1 cellular context compared by ENCODE assay signal in the genomic region with DNA sequence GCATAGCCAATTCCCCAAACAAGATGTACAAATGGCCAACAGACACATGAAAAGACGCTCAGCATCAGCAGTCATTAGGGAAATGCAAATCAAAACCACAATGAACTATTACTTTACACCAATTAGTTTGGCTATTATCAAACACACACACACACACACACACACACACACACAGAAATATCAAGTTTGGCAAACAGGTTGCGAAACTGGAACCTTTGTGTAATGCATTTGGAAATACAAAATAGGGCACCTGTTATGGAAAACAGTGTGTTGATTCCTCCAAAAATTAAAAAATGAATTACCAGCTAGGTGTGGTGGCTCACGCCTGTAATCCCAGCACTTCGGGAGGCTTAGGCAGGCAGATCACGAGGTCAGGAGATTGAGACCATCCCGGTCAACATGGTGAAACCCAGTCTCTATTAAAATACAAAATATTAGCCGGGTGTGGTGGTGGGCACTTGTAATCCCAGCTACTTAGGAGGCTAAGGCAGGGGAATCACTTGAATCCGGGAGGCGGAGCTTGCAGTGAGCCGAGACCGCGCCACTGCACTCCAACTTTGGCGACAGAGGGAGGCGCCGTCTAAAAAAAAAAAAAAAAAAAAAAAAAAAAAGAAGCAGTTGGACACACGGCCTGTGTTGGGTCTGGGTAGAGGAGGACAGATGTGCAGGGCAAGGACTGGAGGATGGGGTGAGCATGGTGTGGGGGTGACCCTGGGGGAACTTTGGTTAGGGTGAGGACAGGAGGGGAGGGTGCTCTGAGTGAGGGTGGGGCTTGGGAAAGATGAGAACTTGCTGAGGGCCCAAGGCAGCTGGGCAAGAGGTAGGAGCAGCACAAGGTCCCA.
TF ChIP-seq lines count a peak whose summit lies in the region.

No MANE protein-coding gene starts in this region.

TF ChIP-seq in GM23338, 12 proteins besides CTCF, POLR2A, EP300 and RAD21:
- no peak for TF ChIP-seq ZNF114 (CRISPR knock-in tag; IDR thresholded peaks at IDR 0.05)
